In the genomic region with DNA sequence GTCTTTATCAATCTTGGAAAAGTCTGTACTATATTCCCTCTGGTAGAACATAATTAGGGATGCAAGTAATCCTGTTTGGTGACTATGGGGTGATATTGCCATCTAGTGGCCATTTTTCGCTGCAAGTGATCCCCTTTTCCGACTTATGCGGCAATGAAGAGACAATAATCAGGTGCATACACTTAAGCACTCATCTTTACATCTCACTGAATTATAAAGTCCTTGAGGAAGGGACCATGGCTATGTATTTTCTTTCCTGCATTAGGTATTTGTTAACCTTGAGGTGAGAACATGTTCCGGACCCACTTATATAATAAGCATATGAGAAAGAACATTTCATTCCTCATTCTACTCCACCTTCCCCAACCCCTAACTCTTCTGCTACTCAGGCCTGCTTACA, we compare ENCODE assay signal across 7 cellular contexts. TPM values are rescaled to one million over a fixed set of nuclear protein-coding genes. Genes with fewer than 3 reads are reported as not detected.
DNase-seq lines count a peak whose midpoint lies in the region; ATAC-seq and TF ChIP-seq lines count a peak whose summit lies in the region.

No MANE protein-coding gene starts in this region.

- H3K27me3 ChIP-seq in neuronal stem cell (ENCODE audit: control insufficient read depth in 3 of 3, insufficient read depth in 3 of 3, low read depth in 1 of 3, low read length in 3 of 3) = no peaks in the 10 kb centered on the region

- no peaks in the 10 kb centered on the region for H3K4me1 ChIP-seq in neuronal stem cell (ENCODE audit: control insufficient read depth in 2 of 2, insufficient read depth in 1 of 2, low read depth in 1 of 2, low read length in 2 of 2)

- no peak overlapping the region for H4K91ac ChIP-seq in neuronal stem cell (ENCODE audit: low read depth, low read length, poor library complexity)

- no peak overlapping the region for H3K23ac ChIP-seq in neuronal stem cell (ENCODE audit: low read depth, low read length, poor library complexity)

- no peaks in the 10 kb centered on the region for H3K79me1 ChIP-seq in neuronal stem cell (ENCODE audit: low read depth, low read length)

- no peak overlapping the region for H3K27ac ChIP-seq in neuronal stem cell (replicated peaks; ENCODE audit: low read length)

- H3K4me3 ChIP-seq in fibroblast of the aortic adventitia (ENCODE audit: low read depth, low read length) = no peak overlapping the region
- H3K4me3 ChIP-seq in neuronal stem cell (ENCODE audit: low read length in 2 of 2) = no peak overlapping the region

- H3K9me3 Mint-ChIP-seq in activated CD8-positive, alpha-beta T cell treated with anti-CD3 and anti-CD28 coated beads, Interleukin-2, amount 10 ng/mL, durations not matched to agents 7 days and 5 days (ENCODE audit: insufficient read depth) = peaks cover 17% of the 10 kb centered on the region

- no peak overlapping the region for H3K4me3 Mint-ChIP-seq in activated CD8-positive, alpha-beta T cell treated with anti-CD3 and anti-CD28 coated beads, Interleukin-2, amount 10 ng/mL, durations not matched to agents 7 days and 5 days

- peak; percentile 87 for TF ChIP-seq CTCF in fibroblast of the aortic adventitia (IDR thresholded peaks at IDR 0.05; ENCODE audit: insufficient read depth, low read length)

- H3K27me3 Mint-ChIP-seq in activated CD8-positive, alpha-beta T cell treated with anti-CD3 and anti-CD28 coated beads, Interleukin-2, amount 10 ng/mL, durations not matched to agents 7 days and 5 days (ENCODE audit: low read depth) = no peaks in the 10 kb centered on the region

- no peak overlapping the region for H2BK5ac ChIP-seq in neuronal stem cell (ENCODE audit: low read length)

- H3K27ac Mint-ChIP-seq in activated CD8-positive, alpha-beta T cell treated with anti-CD3 and anti-CD28 coated beads, Interleukin-2, amount 10 ng/mL, durations not matched to agents 7 days and 5 days = no peak overlapping the region

- no peak overlapping the region for H4K8ac ChIP-seq in neuronal stem cell (ENCODE audit: low read depth, low read length)

- CTCF ChIA-PET in activated CD8-positive, alpha-beta T cell treated with anti-CD3 and anti-CD28 coated beads, Interleukin-2, amount 10 ng/mL, durations not matched to agents 7 days and 5 days (lab: Charles Lee) = interaction anchor here (0.7 to 6.0 kb wide), 82 partner anchors 9 to 817 kb away, joined by 3 to 101 read pairs (median 5); a partner anchor contains a TSS

- DNase-seq in GM04504 (ENCODE audit: low read depth) (peak; percentile 54), NCI-H524 treated with DMSO at 0.1 percent for 48 hours (lab: John Stamatoyannopoulos, UW) (peak; percentile 17), fibroblast of the aortic adventitia (ENCODE audit: low read depth) (peak; percentile 91), neuronal stem cell (ENCODE audit: low spot score) (peak; percentile 77)
- peak; percentile 72 for DNase-seq in activated CD8-positive, alpha-beta T cell treated with anti-CD3 and anti-CD28 coated beads, Interleukin-2, amount 10 ng/mL, durations not matched to agents 7 days and 5 days

- H2BK12ac ChIP-seq in neuronal stem cell (ENCODE audit: low read length) = no peak overlapping the region

- H3K36me3 Mint-ChIP-seq in activated CD8-positive, alpha-beta T cell treated with anti-CD3 and anti-CD28 coated beads, Interleukin-2, amount 10 ng/mL, durations not matched to agents 7 days and 5 days (ENCODE audit: low read depth) = peaks cover 56% of the 10 kb centered on the region

- H3K14ac ChIP-seq in neuronal stem cell (ENCODE audit: low read length) = no peak overlapping the region

- no peak overlapping the region for H2AFZ ChIP-seq in neuronal stem cell (ENCODE audit: low read length)

- no peak overlapping the region for H3K4ac ChIP-seq in neuronal stem cell (ENCODE audit: low read length)

- peaks cover 12 to 71% of the 10 kb centered on the region in 2 donors for H3K36me3 ChIP-seq in neuronal stem cell (replicated peaks in 1 of 2; ENCODE audit: control insufficient read depth in 2 of 2, insufficient read depth in 2 of 2, low read length in 2 of 2)

- H3K4me2 ChIP-seq in neuronal stem cell (ENCODE audit: insufficient read depth, low read length, poor library complexity, severe bottlenecking) = no peak overlapping the region

- H3K18ac ChIP-seq in neuronal stem cell (ENCODE audit: low read length) = no peak overlapping the region

- H2AK5ac ChIP-seq in neuronal stem cell (ENCODE audit: low read depth, low read length) = no peak overlapping the region

- H3K9me3 ChIP-seq in neuronal stem cell (replicated peaks in 1 of 2; ENCODE audit: control insufficient read depth in 2 of 2, insufficient read depth in 1 of 2, low read depth in 1 of 2, low read length in 2 of 2) = peaks cover 12 to 18% of the 10 kb centered on the region in 2 donors

- no peak overlapping the region for H3K9ac ChIP-seq in neuronal stem cell (ENCODE audit: low read depth, low read length, poor library complexity)

- ATAC-seq in HG03342 (IDR thresholded peaks at IDR 0.05; ENCODE audit: unreplicated experiment) (peak; percentile 59), HG02870 (IDR thresholded peaks at IDR 0.05; ENCODE audit: unreplicated experiment) (no peak)
- ATAC-seq in activated CD8-positive, alpha-beta T cell treated with anti-CD3 and anti-CD28 coated beads, Interleukin-2, amount 10 ng/mL, durations not matched to agents 7 days and 5 days = peak; percentile 60

- POLR2A ChIA-PET in activated CD8-positive, alpha-beta T cell treated with anti-CD3 and anti-CD28 coated beads, Interleukin-2, amount 10 ng/mL, durations not matched to agents 7 days and 5 days (lab: Charles Lee) = no interaction called here

- peaks cover 8% of the 10 kb centered on the region for H3K4me1 Mint-ChIP-seq in activated CD8-positive, alpha-beta T cell treated with anti-CD3 and anti-CD28 coated beads, Interleukin-2, amount 10 ng/mL, durations not matched to agents 7 days and 5 days (ENCODE audit: low read depth)

- no peak overlapping the region for H2BK120ac ChIP-seq in neuronal stem cell (ENCODE audit: low read depth, low read length)

- no CpG with 5 or more reads among the region's 4 CpGs for WGBS in neuronal stem cell (ENCODE audit: extremely low coverage in 2 of 2, insufficient read length in 2 of 2, insufficient replicate concordance in 1 of 2), 2 donors

- no peak overlapping the region for H2BK15ac ChIP-seq in neuronal stem cell (ENCODE audit: low read length)

RNA-seq across cellular contexts. Expression of a gene that starts 19.6 kb away (rescaled TPM):
- not detected for total RNA-seq in activated CD8-positive, alpha-beta T cell treated with anti-CD3 and anti-CD28 coated beads, Interleukin-2, amount 10 ng/mL, durations not matched to agents 7 days and 5 days
- not detected in 2 replicates for total RNA-seq in fibroblast of the aortic adventitia (ENCODE audit: low replicate concordance)
- polyA plus RNA-seq in neuronal stem cell (2013, experiment 1 of 2) = 131 TPM
- polyA plus RNA-seq in neuronal stem cell (2013, experiment 2 of 2) = 135 TPM

RNA-seq across cellular contexts. Expression of a gene that starts 21.0 kb away (rescaled TPM):
- total RNA-seq in activated CD8-positive, alpha-beta T cell treated with anti-CD3 and anti-CD28 coated beads, Interleukin-2, amount 10 ng/mL, durations not matched to agents 7 days and 5 days = 10 to 100 TPM; 26.3 to 29.1 TPM
- 24.9 and 27.5 TPM in 2 replicates for total RNA-seq in fibroblast of the aortic adventitia (ENCODE audit: low replicate concordance)
- polyA plus RNA-seq in neuronal stem cell (2013, experiment 1 of 2) = 16.0 TPM
- 18.5 TPM for polyA plus RNA-seq in neuronal stem cell (2013, experiment 2 of 2)

Comparison
In these comparisons a context has a peak if more than half of its experiments do, and no peak if none do; other contexts are left out.
1. DNase-seq: peak in every context shown above with its lines; median percentile 91 in fibroblast of the aortic adventitia; 77 in neuronal stem cell; 72 in activated CD8-positive, alpha-beta T cell treated with anti-CD3 and anti-CD28 coated beads, Interleukin-2, amount 10 ng/mL, durations not matched to agents 7 days and 5 days; 54 in GM04504; 17 in NCI-H524 treated with DMSO at 0.1 percent for 48 hours.